ENCODE assay signal across 33 cellular contexts in the genomic region with DNA sequence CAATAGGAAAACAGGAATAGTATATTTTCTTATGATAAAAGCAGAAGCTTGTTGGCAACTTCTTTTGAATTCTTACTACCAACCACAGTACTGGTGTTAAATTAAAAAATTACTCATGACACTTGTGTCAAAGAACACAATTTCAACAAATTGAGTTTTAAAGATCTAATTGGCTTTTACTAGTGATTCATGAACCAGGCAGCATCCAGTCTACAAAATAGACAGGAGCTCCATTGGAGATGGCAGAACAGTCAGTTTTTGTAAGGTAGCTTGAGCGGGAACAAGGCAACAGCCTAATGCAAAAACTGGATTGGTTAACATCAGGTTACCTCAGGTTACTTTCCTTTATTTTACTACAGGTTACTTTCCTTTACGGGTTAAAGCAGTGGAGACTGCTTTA.
"Had no signal": no experiment of that assay in that cellular context is flagged by ENCODE, and none has a peak within 500 bp of the region (broad histone marks: within the 10 kb centered on the region; RNA-seq: fewer than 3 reads in every experiment).

No MANE protein-coding gene starts in this region.

- H3K4me3 ChIP-seq: MG63 had no signal

- H3K27ac ChIP-seq: KMS-11 had no signal

- H3K9me3 ChIP-seq: MG63 had no signal

- H3K4me2 ChIP-seq: KMS-11 had no signal

- H3K36me3 ChIP-seq: MG63 had no signal

- DNase-seq: Kasumi-1, MG63, MM.1S, NCI-H1048, NCI-H1092, NCI-H1092 treated with DMSO at 0.1 percent for 48 hours, NCI-H1105, NCI-H1105 treated with DMSO at 0.1 percent for 48 hours, NCI-H1417, NCI-H1417 treated with DMSO at 0.1 percent for 48 hours, NCI-H1436, NCI-H1436 treated with DMSO at 0.1 percent for 48 hours, NCI-H146, NCI-H1694, NCI-H1694 treated with DMSO at 0.1 percent for 48 hours, NCI-H187, NCI-H187 treated with DMSO at 0.1 percent for 48 hours, NCI-H1930, NCI-H2029, NCI-H2029 treated with DMSO at 0.1 percent for 48 hours, NCI-H2081, NCI-H2081 treated with DMSO at 0.1 percent for 48 hours, NCI-H2107, NCI-H2171, NCI-H2227 treated with DMSO at 0.1 percent for 48 hours, NCI-H226, NCI-H345, NCI-H446, NCI-H446 treated with DMSO at 0.1 percent for 48 hours, NCI-H510A, NCI-H510A treated with DMSO at 0.1 percent for 48 hours, NCI-H524 had no signal

- H3K9ac ChIP-seq: KMS-11 had no signal

- H3K27me3 ChIP-seq: MG63 had no signal
